18 cellular contexts compared by ENCODE assay signal in genomic region chr9:121886759-121887485, GRCh38.
DNase-seq lines count a peak whose midpoint lies in the region; TF ChIP-seq lines count a peak whose summit lies in the region.
"Had no signal": no experiment of that assay in that cellular context is flagged by ENCODE, and none has a peak within 500 bp of the region (broad histone marks: within the 10 kb centered on the region; RNA-seq: fewer than 3 reads in every experiment).

No MANE protein-coding gene starts in this region.

- H3K4me3 ChIP-seq in choroid plexus epithelial cell (ENCODE audit: low read depth, low read length) (no peak overlapping the region), skeletal muscle tissue (ENCODE audit: low read length in 3 of 3) (no peak overlapping the region)
- H3K4me3 ChIP-seq: esophagus muscularis mucosa, hepatocyte, uterus had no signal

- H3K9ac ChIP-seq in skeletal muscle tissue (ENCODE audit: low read depth in 1 of 3, low read length in 3 of 3): no peak overlapping the region

- no peaks in the 10 kb centered on the region for H3K36me3 ChIP-seq in skeletal muscle tissue (ENCODE audit: control insufficient read depth in 3 of 3, insufficient read depth in 3 of 3, low read length in 3 of 3)
- H3K36me3 ChIP-seq: esophagus muscularis mucosa, uterus had no signal

- H3K36me3 Mint-ChIP-seq in endothelial cell (ENCODE audit: low read depth, unreplicated experiment): no peaks in the 10 kb centered on the region

- no peaks in the 10 kb centered on the region for H3K9me3 ChIP-seq in skeletal muscle tissue (ENCODE audit: control insufficient read depth in 3 of 3, low read length in 3 of 3)
- H3K9me3 ChIP-seq: esophagus muscularis mucosa, uterus had no signal

- no peaks in the 10 kb centered on the region for H3K27me3 ChIP-seq in skeletal muscle tissue (ENCODE audit: control insufficient read depth in 3 of 3, insufficient read depth in 3 of 3, low read length in 3 of 3)
- H3K27me3 ChIP-seq: esophagus muscularis mucosa, uterus had no signal

- no peak overlapping the region for H3K4me3 Mint-ChIP-seq in endothelial cell (ENCODE audit: unreplicated experiment)
- H3K4me3 Mint-ChIP-seq: dendritic cell treated with granulocyte-macrophage colony-stimulating factor and Interleukin-4, amounts not matched to agents 40 ng/mL and 50 ng/mL, for 4 days had no signal

- peaks cover 12% of the 10 kb centered on the region for H3K27me3 Mint-ChIP-seq in endothelial cell (ENCODE audit: unreplicated experiment)

- TF ChIP-seq CTCF in choroid plexus epithelial cell (conservative IDR thresholded peaks at IDR 0.05; ENCODE audit: low read depth, low read length) (peak; percentile 18), endothelial cell (IDR thresholded peaks at IDR 0.05; ENCODE audit: unreplicated experiment) (no peak)

- H3K9me3 Mint-ChIP-seq in endothelial cell (ENCODE audit: unreplicated experiment): no peaks in the 10 kb centered on the region
- H3K9me3 Mint-ChIP-seq: dendritic cell treated with granulocyte-macrophage colony-stimulating factor and Interleukin-4, amounts not matched to agents 40 ng/mL and 50 ng/mL, for 4 days had no signal

- no peaks in the 10 kb centered on the region for H3K4me1 Mint-ChIP-seq in endothelial cell (ENCODE audit: unreplicated experiment)

- peak; percentile 53 for DNase-seq in activated CD4-positive, alpha-beta T cell treated with anti-CD3 and anti-CD28 coated beads for 48 hours
- DNase-seq in activated CD4-positive, alpha-beta T cell treated with anti-CD3 and anti-CD28 coated beads for 1 hour: no peak
- DNase-seq in NCI-H69 (lab: John Stamatoyannopoulos, UW) (peak; percentile 33), choroid plexus epithelial cell (ENCODE audit: low read depth) (no peak), dermis blood vessel endothelial cell (no peak), endothelial cell (ENCODE audit: low spot score) (no peak)
- no peak for DNase-seq in activated naive CD4-positive, alpha-beta T cell treated with Interleukin-2 at 50 U/mL for 16 hours
- DNase-seq: amygdala; COR-L47; left cardiac atrium; NCI-H2171 treated with DMSO at 0.1 percent for 48 hours; SHP77; stimulated activated naive CD4-positive, alpha-beta T cell treated with Interleukin-2 at 50 U/mL for 16 hours; uterus had no signal

- H3K27ac ChIP-seq in skeletal muscle tissue (ENCODE audit: low read depth, low read length): peak overlapping the region; percentile 60
- H3K27ac ChIP-seq: esophagus muscularis mucosa, hepatocyte, uterus had no signal

- peaks cover 4 to 19% (median 8%) of the 10 kb centered on the region in 3 donors for H3K4me1 ChIP-seq in skeletal muscle tissue (ENCODE audit: control insufficient read depth in 3 of 3, insufficient read depth in 3 of 3, low read length in 3 of 3)
- H3K4me1 ChIP-seq: uterus had no signal

- no peak overlapping the region for H3K27ac Mint-ChIP-seq in endothelial cell (ENCODE audit: unreplicated experiment)
- H3K27ac Mint-ChIP-seq: dendritic cell treated with granulocyte-macrophage colony-stimulating factor and Interleukin-4, amounts not matched to agents 40 ng/mL and 50 ng/mL, for 4 days had no signal

Comparison
In these comparisons a context has a peak if more than half of its experiments do, and no peak if none do; other contexts are left out.
1. DNase-seq: peak in activated CD4-positive, alpha-beta T cell treated with anti-CD3 and anti-CD28 coated beads for 48 hours (single experiment) and NCI-H69 (single experiment); none in activated CD4-positive, alpha-beta T cell treated with anti-CD3 and anti-CD28 coated beads for 1 hour (single experiment), choroid plexus epithelial cell (single experiment), activated naive CD4-positive, alpha-beta T cell treated with Interleukin-2 at 50 U/mL for 16 hours (single experiment), dermis blood vessel endothelial cell (single experiment) and endothelial cell (single experiment).